In genomic region chr15:75903331-75904240, GRCh38 we compare ENCODE assay signal across 8 cellular contexts. TPM values are rescaled to one million over a fixed set of nuclear protein-coding genes. Genes with fewer than 3 reads are reported as not detected.
A peak's percentile ranks its signal among the peaks of the same experiment; 100 is the strongest.
DNase-seq lines count a peak whose midpoint lies in the region; ATAC-seq and TF ChIP-seq lines count a peak whose summit lies in the region.

Gene FBXO22 (plus strand): TSS chr15:75903878. CDS start chr15:75903964, 86 bp downstream.

- ATAC-seq in GM19328 (IDR thresholded peaks at IDR 0.05; ENCODE audit: unreplicated experiment): peak; percentile 76
- peak; percentile 82 for ATAC-seq in HG03469 (IDR thresholded peaks at IDR 0.05; ENCODE audit: unreplicated experiment)

- H3K4me1 ChIP-seq in liver (ENCODE audit: control insufficient read depth in 4 of 4, insufficient read depth in 4 of 4, low read length in 3 of 4): peaks cover 2 to 42% (median 26%) of the 10 kb centered on the region in 4 donors

- 3% methylated on average over 63 of the region's 63 CpGs for WGBS in liver

- DNase-seq in C1 segment of cervical spinal cord (lab: John Stamatoyannopoulos, UW) (peak; percentile 32 to 90 (median 76)), NCI-H69 (lab: John Stamatoyannopoulos, UW) (peak; percentile 92), dermis microvascular lymphatic vessel endothelial cell (ENCODE audit: low read depth in 2 of 2) (peak; percentile 72 to 93)
- peak; percentile 92 to 93 for DNase-seq in activated CD4-positive, alpha-beta T cell treated with anti-CD3 and anti-CD28 coated beads, Interleukin-2, amount 50 U/mL, for 48 hours
- DNase-seq in stimulated activated CD4-positive, alpha-beta T cell treated with anti-CD3 and anti-CD28 coated beads, Interleukin-4, amount 100 ng/mL, for 1 hour: peak; percentile 92

- peaks cover 2 to 7% (median 4%) of the 10 kb centered on the region in 4 donors for H3K36me3 ChIP-seq in liver (ENCODE audit: control insufficient read depth in 4 of 4, insufficient read depth in 3 of 4, low read depth in 1 of 4, low read length in 3 of 4)

- H3K9ac ChIP-seq in liver (ENCODE audit: low read depth in 1 of 2, low read length in 2 of 2): peak within 1 kb of the TSS; percentile 43 to 96

- TF ChIP-seq CTCF in liver (IDR thresholded peaks at IDR 0.05; ENCODE audit: low read depth, low read length, missing input control): no peak

- H3K27ac ChIP-seq in liver (ENCODE audit: low read depth in 1 of 2, low read length in 2 of 2): peak within 1 kb of the TSS; percentile 83 to 91

- H3K27me3 ChIP-seq in liver (ENCODE audit: control insufficient read depth in 4 of 4, insufficient read depth in 4 of 4, low read length in 3 of 4): no peaks in the 10 kb centered on the region

- peak in 1 of 2 donors; percentile 49 for TF ChIP-seq RAD21 in liver (IDR thresholded peaks at IDR 0.05)

- H3K9me3 ChIP-seq in liver (ENCODE audit: control insufficient read depth in 4 of 4, low read length in 3 of 4): no peaks in the 10 kb centered on the region

- H3K4me3 ChIP-seq in liver (ENCODE audit: low read depth in 1 of 3, low read length in 3 of 3): peak within 1 kb of the TSS; percentile 68 to 99 (median 94)

TF ChIP-seq in liver, 16 proteins besides CTCF, POLR2A, EP300 and RAD21:
- TF ChIP-seq JUND (IDR thresholded peaks at IDR 0.05) (peak in 1 of 2 donors; percentile 32), FOXA1 (IDR thresholded peaks at IDR 0.05) (no peak), EGR1 (IDR thresholded peaks at IDR 0.05; ENCODE audit: low read depth in 2 of 2) (peak in 1 of 2 donors; percentile 68), TAF1 (conservative IDR thresholded peaks at IDR 0.05) (peak; percentile 47), YY1 (IDR thresholded peaks at IDR 0.05) (peak; percentile 92), SP1 (IDR thresholded peaks at IDR 0.05) (peak; percentile 64), GABPA (IDR thresholded peaks at IDR 0.05 in 1 of 2, conservative IDR thresholded peaks at IDR 0.05 in 1 of 2) (peak; percentile 89 to 95), NR2F2 (IDR thresholded peaks at IDR 0.05) (no peak), HNF4A (conservative IDR thresholded peaks at IDR 0.05) (no peak), HNF4G (IDR thresholded peaks at IDR 0.05) (no peak), REST (IDR thresholded peaks at IDR 0.05) (peak; percentile 89), RXRA (IDR thresholded peaks at IDR 0.05) (peak; percentile 16 to 34), FOXA2 (IDR thresholded peaks at IDR 0.05) (no peak)
- TF ChIP-seq, protein P1, sequence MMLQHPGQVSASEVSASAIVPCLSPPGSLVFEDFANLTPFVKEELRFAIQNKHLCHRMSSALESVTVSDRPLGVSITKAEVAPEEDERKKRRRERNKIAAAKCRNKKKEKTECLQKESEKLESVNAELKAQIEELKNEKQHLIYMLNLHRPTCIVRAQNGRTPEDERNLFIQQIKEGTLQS (IDR thresholded peaks at IDR 0.05): no peak
- TF ChIP-seq, protein P2, sequence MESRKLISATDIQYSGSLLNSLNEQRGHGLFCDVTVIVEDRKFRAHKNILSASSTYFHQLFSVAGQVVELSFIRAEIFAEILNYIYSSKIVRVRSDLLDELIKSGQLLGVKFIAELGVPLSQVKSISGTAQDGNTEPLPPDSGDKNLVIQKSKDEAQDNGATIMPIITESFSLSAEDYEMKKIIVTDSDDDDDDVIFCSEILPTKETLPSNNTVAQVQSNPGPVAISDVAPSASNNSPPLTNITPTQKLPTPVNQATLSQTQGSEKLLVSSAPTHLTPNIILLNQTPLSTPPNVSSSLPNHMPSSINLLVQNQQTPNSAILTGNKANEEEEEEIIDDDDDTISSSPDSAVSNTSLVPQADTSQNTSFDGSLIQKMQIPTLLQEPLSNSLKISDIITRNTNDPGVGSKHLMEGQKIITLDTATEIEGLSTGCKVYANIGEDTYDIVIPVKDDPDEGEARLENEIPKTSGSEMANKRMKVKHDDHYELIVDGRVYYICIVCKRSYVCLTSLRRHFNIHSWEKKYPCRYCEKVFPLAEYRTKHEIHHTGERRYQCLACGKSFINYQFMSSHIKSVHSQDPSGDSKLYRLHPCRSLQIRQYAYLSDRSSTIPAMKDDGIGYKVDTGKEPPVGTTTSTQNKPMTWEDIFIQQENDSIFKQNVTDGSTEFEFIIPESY (IDR thresholded peaks at IDR 0.05): peak; percentile 84
- TF ChIP-seq, protein P3, sequence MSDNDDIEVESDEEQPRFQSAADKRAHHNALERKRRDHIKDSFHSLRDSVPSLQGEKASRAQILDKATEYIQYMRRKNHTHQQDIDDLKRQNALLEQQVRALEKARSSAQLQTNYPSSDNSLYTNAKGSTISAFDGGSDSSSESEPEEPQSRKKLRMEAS (IDR thresholded peaks at IDR 0.05): peak; percentile 64

RNA-seq across cellular contexts. Expression of gene FBXO22, which starts in this region (rescaled TPM):
- total RNA-seq in dermis microvascular lymphatic vessel endothelial cell: 45.4 and 61.1 TPM in 2 replicates
- 10 to 100 TPM; 23.1 to 40.8 TPM for total RNA-seq in liver
- polyA plus RNA-seq in liver: 10 to 100 TPM; 16.8 to 40.6 TPM

Comparison
In these comparisons a context has a peak if more than half of its experiments do, and no peak if none do; other contexts are left out.
1. Peak in every context shown above with its lines: DNase-seq, ATAC-seq, H3K4me3 ChIP-seq and H3K27ac ChIP-seq.